1 cellular context compared by ENCODE assay signal in genomic region chr11:20854214-20854613, GRCh38.
TF ChIP-seq lines count a peak whose summit lies in the region.

No MANE protein-coding gene starts in this region.

TF ChIP-seq in HEK293, 187 proteins besides CTCF, POLR2A, EP300 and RAD21 (continued from another document):
- peak; percentile 85 for TF ChIP-seq REST (tag by site-specific recombination; IDR thresholded peaks at IDR 0.05)
TF ChIP-seq in HEK293: peak in this region for 1.
